ENCODE assay signal across 8 cellular contexts in genomic region chr3:15108082-15108545, GRCh38. TPM values are rescaled to one million over a fixed set of nuclear protein-coding genes. Genes with fewer than 3 reads are reported as not detected.
DNase-seq lines count a peak whose midpoint lies in the region; ATAC-seq and TF ChIP-seq lines count a peak whose summit lies in the region.

No MANE protein-coding gene starts in this region.

- peaks cover 11% of the 10 kb centered on the region; the same call in 1 of the 2 replicates for H3K27me3 ChIP-seq in PC-9 (ENCODE audit: insufficient read depth, low read depth)

- no peak overlapping the region for H3K27ac ChIP-seq in PC-9
- H3K27ac ChIP-seq in substantia nigra (ENCODE audit: low read depth, low read length, poor library complexity, severe bottlenecking) = no peak overlapping the region

- H2AFZ ChIP-seq in PC-9 = no peak overlapping the region

- no peaks in the 10 kb centered on the region for H3K36me3 Mint-ChIP-seq in activated T-cell treated with anti-CD3 and anti-CD28 coated beads, Interleukin-2, amount 50 U/mL, for 72 hours (ENCODE audit: insufficient read depth in 2 of 2)

- no peak overlapping the region for H3K27ac Mint-ChIP-seq in activated T-cell treated with anti-CD3 and anti-CD28 coated beads, Interleukin-2, amount 50 U/mL, for 72 hours

- no peaks in the 10 kb centered on the region for H4K20me1 ChIP-seq in PC-9 (ENCODE audit: insufficient read depth)

- POLR2A ChIA-PET in PC-9 (lab: Charles Lee; ENCODE audit: unreplicated experiment) = no interaction called here

- H3K9me3 ChIP-seq in PC-9 (ENCODE audit: insufficient read depth, low read depth) = no peaks in the 10 kb centered on the region

- no peaks in the 10 kb centered on the region for H3K4me1 ChIP-seq in PC-9 (replicated peaks; ENCODE audit: insufficient read depth)

- no peak overlapping the region for H3K4me3 Mint-ChIP-seq in activated T-cell treated with anti-CD3 and anti-CD28 coated beads, Interleukin-2, amount 50 U/mL, for 72 hours

- H3K9me3 Mint-ChIP-seq in activated T-cell treated with anti-CD3 and anti-CD28 coated beads, Interleukin-2, amount 50 U/mL, for 72 hours = no peaks in the 10 kb centered on the region

- ATAC-seq in GM18867 (IDR thresholded peaks at IDR 0.05; ENCODE audit: unreplicated experiment) = peak; percentile 80
- ATAC-seq in activated T-cell treated with anti-CD3 and anti-CD28 coated beads, Interleukin-2, amount 50 U/mL, for 72 hours (replicated peaks in 1 of 2) = peak; percentile 93 to 95

- BruUV-seq in PC-9 (replicated peaks; lab: Mats Ljungman, UMichigan) = no TSS peak

- DNase-seq in AG08395 (ENCODE audit: low spot score) (peak; percentile 88), HPDE6-E6E7 (ENCODE audit: extremely low spot score) (peak; percentile 33), PC-9 (peak in 1 of 2 experiments; percentile 62), fibroblast of villous mesenchyme (ENCODE audit: low read depth) (peak; percentile 80), nucleus accumbens (lab: John Stamatoyannopoulos, UW) (peak in 53 of 56 donors; percentile 2 to 80 (median 53)), substantia nigra (lab: John Stamatoyannopoulos, UW) (peak in 48 of 49 donors; percentile 11 to 84 (median 60))
- DNase-seq in activated T-cell treated with anti-CD3 and anti-CD28 coated beads, Interleukin-2, amount 50 U/mL, for 72 hours = peak; percentile 78 to 82

- no peaks in the 10 kb centered on the region for H3K9me2 ChIP-seq in PC-9 (ENCODE audit: insufficient read depth)

- no peaks in the 10 kb centered on the region for H3K36me3 ChIP-seq in PC-9 (ENCODE audit: low read depth)

- CTCF ChIA-PET in PC-9 (lab: Charles Lee) = interaction anchor here (0.6 to 0.7 kb wide), 3 partner anchors 20 to 477 kb away, joined by 3 to 7 read pairs (median 4); no protein-coding TSS in a partner anchor

- H3K4me2 ChIP-seq in PC-9 = peak overlapping the region; percentile 34; the same call in 1 of the 2 replicates

- H3K27me3 Mint-ChIP-seq in activated T-cell treated with anti-CD3 and anti-CD28 coated beads, Interleukin-2, amount 50 U/mL, for 72 hours (ENCODE audit: low read depth) = peaks cover 7% of the 10 kb centered on the region

- H3F3A ChIP-seq in PC-9 (ENCODE audit: insufficient read depth, low read depth) = no peaks in the 10 kb centered on the region

- H3K79me2 ChIP-seq in PC-9 (ENCODE audit: low read depth) = no peaks in the 10 kb centered on the region

- intact Hi-C loops in PC-9 (cut with micrococcal nuclease; ENCODE audit: unreplicated experiment) = loop anchor here (5.0 to 10.0 kb wide), 5 partner anchors 99 to 1447 kb away; partner anchors contain the start of gene CAPN7

- peaks cover 15% of the 10 kb centered on the region for H3K4me1 Mint-ChIP-seq in activated T-cell treated with anti-CD3 and anti-CD28 coated beads, Interleukin-2, amount 50 U/mL, for 72 hours (ENCODE audit: low read depth)

- TF ChIP-seq CTCF in PC-9 (conservative IDR thresholded peaks at IDR 0.05) = peak; percentile 94
- peak; percentile 95 for TF ChIP-seq CTCF in fibroblast of villous mesenchyme (IDR thresholded peaks at IDR 0.05; ENCODE audit: insufficient read depth, low read depth, low read length)

- no peak overlapping the region for H3K4me3 ChIP-seq in PC-9
- no peak overlapping the region for H3K4me3 ChIP-seq in fibroblast of villous mesenchyme (ENCODE audit: low read depth, low read length)

RNA-seq across cellular contexts. Expression of gene RBSN, which starts 9.2 kb away (rescaled TPM):
- total RNA-seq in PC-9 (2021) = 20.6 and 20.7 TPM in 2 replicates
- 10 to 100 TPM; 13.0 to 15.4 TPM for total RNA-seq in activated T-cell treated with anti-CD3 and anti-CD28 coated beads, Interleukin-2, amount 50 U/mL, for 72 hours
- 22.9 and 25.9 TPM in 2 replicates for total RNA-seq in fibroblast of villous mesenchyme

RNA-seq across cellular contexts. Expression of gene MRPS25, which starts 43.0 kb away (rescaled TPM):
- total RNA-seq in PC-9 (2021) (47.8 and 53.3 TPM in 2 replicates), fibroblast of villous mesenchyme (9.5 and 12.6 TPM in 2 replicates)
- total RNA-seq in activated T-cell treated with anti-CD3 and anti-CD28 coated beads, Interleukin-2, amount 50 U/mL, for 72 hours = 10 to 100 TPM; 40.7 to 40.9 TPM
